In genomic region chr4:126701756-126702155, GRCh38 we compare ENCODE assay signal across 13 cellular contexts.
DNase-seq lines count a peak whose midpoint lies in the region; ATAC-seq and TF ChIP-seq lines count a peak whose summit lies in the region.
"Had no signal": no experiment of that assay in that cellular context is flagged by ENCODE, and none has a peak within 500 bp of the region (broad histone marks: within the 10 kb centered on the region; RNA-seq: fewer than 3 reads in every experiment).

No MANE protein-coding gene starts in this region.

- POLR2A ChIA-PET in SK-N-SH (lab: Yijun Ruan, JAX) = no interaction called here

- H3K27me3 ChIP-seq in GM23248 (replicated peaks; ENCODE audit: insufficient read depth) (no peaks in the 10 kb centered on the region), SK-N-SH (ENCODE audit: insufficient read depth) (no peaks in the 10 kb centered on the region), osteoblast (ENCODE audit: insufficient read depth, low read length) (no peaks in the 10 kb centered on the region)
- H3K27me3 ChIP-seq: neural progenitor cell had no signal

- CTCF ChIA-PET in SK-N-SH (lab: Yijun Ruan, JAX) = no interaction called here

- H3K36me3 ChIP-seq in GM23248 (ENCODE audit: low read depth) (no peaks in the 10 kb centered on the region), SK-N-SH (replicated peaks in 1 of 2; ENCODE audit: control insufficient read depth in 1 of 2, insufficient read depth in 2 of 2, low read length in 1 of 2) (no peaks in the 10 kb centered on the region), osteoblast (ENCODE audit: insufficient read depth, low read length) (no peaks in the 10 kb centered on the region)
- H3K36me3 ChIP-seq: neural progenitor cell had no signal

- DNase-seq in GM23248 = peak; percentile 95
- DNase-seq in SK-N-SH = no peak
- DNase-seq in fibroblast of the conjunctiva (ENCODE audit: low read depth) = peak; percentile 17
- DNase-seq in osteoblast (ENCODE audit: insufficient read length, low spot score, missing footprints) = peak; percentile 62
- no peak for DNase-seq in COLO668 (lab: John Stamatoyannopoulos, UW; ENCODE audit: unreplicated experiment)
- no peak for DNase-seq in cerebellar cortex (ENCODE audit: low spot score)
- DNase-seq: activated CD4-positive, alpha-beta T cell treated with anti-CD3 and anti-CD28 coated beads, Interleukin-2, amount 50 U/mL, for 1 hour; COR-L47; effector memory CD8-positive, alpha-beta T cell; NCI-H1048; small intestine had no signal

- no peak for ATAC-seq in HG02759 (IDR thresholded peaks at IDR 0.05; ENCODE audit: unreplicated experiment)
- ATAC-seq: effector memory CD8-positive, alpha-beta T cell had no signal

- no peaks in the 10 kb centered on the region for H4K20me1 ChIP-seq in GM23248 (ENCODE audit: insufficient read depth)
- no peaks in the 10 kb centered on the region for H4K20me1 ChIP-seq in SK-N-SH (ENCODE audit: insufficient read depth)
- no peaks in the 10 kb centered on the region for H4K20me1 ChIP-seq in osteoblast (ENCODE audit: insufficient read depth, low read length)

- TF ChIP-seq RAD21 in SK-N-SH (IDR thresholded peaks at IDR 0.05; ENCODE audit: low read length) = no peak

- H3K9me3 ChIP-seq in GM23248 (ENCODE audit: low read depth) = no peaks in the 10 kb centered on the region
- H3K9me3 ChIP-seq in SK-N-SH = no peaks in the 10 kb centered on the region
- no peaks in the 10 kb centered on the region for H3K9me3 ChIP-seq in osteoblast (ENCODE audit: low read depth, low read length)

- H3K9me2 ChIP-seq in GM23248 (ENCODE audit: insufficient read depth) = 0 out of 2 replicates have a peak, but pooled peaks cover 5% of the 10 kb centered on the region
- no peaks in the 10 kb centered on the region for H3K9me2 ChIP-seq in SK-N-SH

- H3K9ac ChIP-seq in GM23248 (no peak overlapping the region), SK-N-SH (no peak overlapping the region)
- H3K9ac ChIP-seq: neural progenitor cell had no signal

- H3K4me2 ChIP-seq in GM23248 (ENCODE audit: unreplicated experiment) (peak overlapping the region; percentile 33), SK-N-SH (no peak overlapping the region), osteoblast (ENCODE audit: insufficient read depth, low read length) (no peak overlapping the region)
- H3K4me2 ChIP-seq: neural progenitor cell had no signal

- H3K27ac ChIP-seq in GM23248 (peak overlapping the region; percentile 8; the same call in 1 of the 2 replicates), SK-N-SH (ENCODE audit: low read depth in 2 of 2, low read length in 1 of 2) (no peak overlapping the region), osteoblast (ENCODE audit: low read depth, low read length) (no peak overlapping the region)
- H3K27ac ChIP-seq: neural progenitor cell had no signal

- H2AFZ ChIP-seq in GM23248 = no peak overlapping the region
- no peak overlapping the region; the same call in 1 of the 2 replicates for H2AFZ ChIP-seq in SK-N-SH (ENCODE audit: low read depth)
- no peak overlapping the region for H2AFZ ChIP-seq in osteoblast (ENCODE audit: low read length)
- H2AFZ ChIP-seq: neural progenitor cell had no signal

- 0 to 5% methylated on average over 2 of the region's 2 CpGs for WGBS in GM23248 (ENCODE audit: low coverage in 1 of 2, low lambda C conversion rate in 2 of 2, missing lambda C conversion rate in 2 of 2), 2 experiments
- 59% methylated on average over 2 of the region's 2 CpGs for WGBS in SK-N-SH (ENCODE audit: low lambda C conversion rate)

- in situ Hi-C loops in GM23248 (cut with MboI) = no loop called here

- H3K79me2 ChIP-seq in GM23248 (ENCODE audit: insufficient read depth) (no peaks in the 10 kb centered on the region), SK-N-SH (ENCODE audit: insufficient read depth) (no peaks in the 10 kb centered on the region), osteoblast (ENCODE audit: insufficient read depth, low read length) (no peaks in the 10 kb centered on the region)

- H3K4me1 ChIP-seq in GM23248 (ENCODE audit: insufficient read depth) (peaks cover 28% of the 10 kb centered on the region), SK-N-SH (ENCODE audit: control insufficient read depth in 1 of 2, insufficient read depth in 2 of 2, low read depth in 1 of 2, low read length in 1 of 2) (peaks cover 0 to 4% of the 10 kb centered on the region in 2 experiments; a peak in 2 of 4 replicates), osteoblast (ENCODE audit: insufficient read depth, low read length) (peaks cover 4% of the 10 kb centered on the region)
- H3K4me1 ChIP-seq: neural progenitor cell had no signal

- H3K4me3 ChIP-seq in GM23248 (no peak overlapping the region), SK-N-SH (ENCODE audit: low read depth in 2 of 2, low read length in 1 of 2) (no peak overlapping the region), osteoblast (ENCODE audit: insufficient read depth, low read length) (no peak overlapping the region)
- H3K4me3 ChIP-seq: neural progenitor cell had no signal

- TF ChIP-seq CTCF in SK-N-SH (IDR thresholded peaks at IDR 0.05) (no peak), osteoblast (IDR thresholded peaks at IDR 0.05; ENCODE audit: extremely low read depth, low read depth, low read length) (no peak)

- no peak for TF ChIP-seq EP300 in SK-N-SH (IDR thresholded peaks at IDR 0.05; ENCODE audit: borderline replicate concordance in 1 of 2, low read depth in 1 of 2, low read length in 1 of 2)

- peaks cover 15% of the 10 kb centered on the region for H3F3A ChIP-seq in GM23248 (ENCODE audit: insufficient read depth)
- H3F3A ChIP-seq in SK-N-SH (replicated peaks; ENCODE audit: insufficient read depth) = peaks cover 4% of the 10 kb centered on the region

TF ChIP-seq in SK-N-SH, 30 proteins besides CTCF, POLR2A, EP300 and RAD21:
- TF ChIP-seq USF2 (IDR thresholded peaks at IDR 0.05; ENCODE audit: borderline replicate concordance, low read depth, low read length) (no peak), TCF12 (IDR thresholded peaks at IDR 0.05) (peak; percentile 24; the same call in 1 of the 2 replicates)

Comparison
In these comparisons a context has a peak if more than half of its experiments do, and no peak if none do; other contexts are left out.
1. DNase-seq: peak in GM23248 (single experiment), fibroblast of the conjunctiva (single experiment) and osteoblast (single experiment); none in SK-N-SH (single experiment), COLO668 (single experiment) and cerebellar cortex (single experiment).